27 cellular contexts compared by ENCODE assay signal in genomic region chr4:83981156-83981555, GRCh38.
"Had no signal": no experiment of that assay in that cellular context is flagged by ENCODE, and none has a peak within 500 bp of the region (broad histone marks: within the 10 kb centered on the region; RNA-seq: fewer than 3 reads in every experiment).

No MANE protein-coding gene starts in this region.

- H3K9me3 ChIP-seq: suprapubic skin, testis, thoracic aorta, thyroid gland, tibial artery, tibial nerve, transverse colon, upper lobe of left lung, upper lobe of right lung, uterus, vagina had no signal

- DNase-seq: stimulated activated CD4-positive, alpha-beta T cell treated with anti-CD3 and anti-CD28 coated beads, Interleukin-2, amount 100 ng/mL, for 48 hours; stimulated activated CD4-positive, alpha-beta T cell treated with anti-CD3 and anti-CD28 coated beads, Interleukin-4, amount 100 ng/mL, for 1 hour; stimulated activated CD4-positive, alpha-beta T cell treated with anti-CD3 and anti-CD28 coated beads, Interleukin-4, amount 100 ng/mL, for 24 hours; stimulated activated CD4-positive, alpha-beta T cell treated with anti-CD3 and anti-CD28 coated beads, Interleukin-4, amount 100 ng/mL, for 4 hours; stimulated activated CD8-positive, alpha-beta memory T cell treated with anti-CD3 and anti-CD28 coated beads, Interleukin-4, amount 100 ng/mL, for 48 hours; stimulated activated naive B cell treated with anti-CD40 and anti-IgM and Interleukin-4, amounts not matched to agents 10 μg/mL and 1 μg/mL and 100 μg/mL, for 72 hours; stimulated activated naive CD4-positive, alpha-beta T cell; stimulated activated naive CD4-positive, alpha-beta T cell treated with Interleukin-2 at 50 U/mL for 16 hours; stimulated activated naive CD8-positive, alpha-beta T cell treated with anti-CD3 and anti-CD28 coated beads, Interleukin-15, amount 100 ng/mL, for 72 hours; stimulated activated naive CD8-positive, alpha-beta T cell treated with anti-CD3 and anti-CD28 coated beads, Interleukin-15, Interleukin-2, amounts not matched to agents 100 U/mL and 50 U/mL, for 24 hours; stomach; substantia nigra; testis; thyroid gland; tibial artery; transverse colon; trophoblast cell; upper lobe of left lung; upper lobe of right lung; uterus had no signal

- H3K36me3 ChIP-seq: stomach, suprapubic skin, thoracic aorta, thyroid gland, tibial artery, tibial nerve, transverse colon, upper lobe of left lung, upper lobe of right lung, uterus, vagina had no signal

- ATAC-seq: stimulated activated effector memory CD8-positive, alpha-beta T cell treated with anti-CD3 and anti-CD28 coated beads, Interleukin-12 subunit alpha, Interleukin-12 subunit beta, amount 100 ng/mL, for 72 hours; stimulated activated memory B cell treated with anti-CD40 and anti-IgM and Interleukin-4, amounts not matched to agents 10 μg/mL and 1 μg/mL and 100 μg/mL, for 72 hours; stimulated activated naive B cell treated with anti-CD40 and anti-IgM and Interleukin-4, amounts not matched to agents 10 μg/mL and 1 μg/mL and 100 μg/mL, for 72 hours; stimulated activated naive CD8-positive, alpha-beta T cell treated with anti-CD3 and anti-CD28 coated beads, Interleukin-15, amount 100 ng/mL, for 72 hours; stimulated activated naive CD8-positive, alpha-beta T cell treated with anti-CD3 and anti-CD28 coated beads, Interleukin-15, Interleukin-2, amounts not matched to agents 100 U/mL and 50 U/mL, for 24 hours; upper lobe of right lung had no signal

- FAIRE-seq: urothelium cell line had no signal

- H3K4me3 ChIP-seq: stomach, suprapubic skin, testis, thoracic aorta, thyroid gland, tibial artery, tibial nerve, transverse colon, upper lobe of left lung, upper lobe of right lung, uterus, vagina had no signal

- H3K27me3 ChIP-seq: stomach, suprapubic skin, testis, thyroid gland, tibial artery, tibial nerve, transverse colon, upper lobe of left lung, upper lobe of right lung, uterus, vagina had no signal

- H3K27ac ChIP-seq: stomach, suprapubic skin, testis, thoracic aorta, thyroid gland, tibial artery, tibial nerve, transverse colon, upper lobe of left lung, upper lobe of right lung, uterus, vagina had no signal

- H3K4me1 ChIP-seq: stomach, suprapubic skin, testis, thyroid gland, tibial artery, tibial nerve, transverse colon, upper lobe of left lung, upper lobe of right lung, uterus, vagina had no signal
